In genomic region chr1:109483658-109484518, GRCh38 we compare ENCODE assay signal across 1 cellular context.
A peak's percentile ranks its signal among the peaks of the same experiment; 100 is the strongest.
TF ChIP-seq lines count a peak whose summit lies in the region.

A gene with protein sequence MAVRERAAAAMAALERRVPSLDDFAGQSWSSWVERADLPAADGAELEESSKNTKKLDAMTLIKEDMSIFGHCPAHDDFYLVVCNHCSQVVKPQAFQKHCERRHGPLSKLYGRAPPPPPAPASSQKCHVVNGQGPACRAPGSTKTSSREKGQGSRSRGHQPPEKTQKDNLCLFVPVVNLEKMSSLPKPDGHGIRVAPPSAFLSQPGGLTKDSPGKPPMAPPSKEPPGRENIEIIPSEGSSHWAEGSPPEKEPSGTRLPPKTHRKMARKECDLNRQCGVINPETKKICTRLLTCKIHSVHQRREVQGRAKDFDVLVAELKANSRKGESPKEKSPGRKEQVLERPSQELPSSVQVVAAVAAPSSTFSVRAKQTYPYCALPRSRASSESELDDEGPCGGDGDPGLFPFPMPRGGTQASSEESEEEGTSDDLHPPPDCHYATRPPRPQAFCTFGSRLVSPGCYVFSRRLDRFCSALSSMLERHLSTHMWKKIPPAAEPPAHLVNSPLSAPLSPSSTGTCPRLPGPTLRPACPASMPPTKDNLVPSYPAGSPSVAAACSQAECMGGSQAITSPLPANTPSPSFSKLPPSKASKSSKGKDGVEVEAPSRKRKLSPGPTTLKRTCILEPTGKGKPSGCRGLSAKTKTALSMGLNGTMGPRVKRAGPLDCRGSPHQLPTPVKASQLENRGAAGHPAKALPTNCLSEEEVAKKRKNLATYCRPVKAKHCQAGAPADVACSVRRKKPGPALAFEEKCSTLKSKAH (plus strand): TSS chr1:109483905. CDS start chr1:109483954, 49 bp downstream.

TF ChIP-seq in K562, 482 proteins besides CTCF, POLR2A, EP300 and RAD21 (continued from another document and continues in another):
- peak; percentile 30 to 57; a peak in 2 of 4 replicates for TF ChIP-seq FOXK2 (conservative IDR thresholded peaks at IDR 0.05 in 1 of 2, IDR thresholded peaks at IDR 0.05 in 1 of 2; ENCODE audit: low read depth in 2 of 2)
- peak; percentile 63 to 81 for TF ChIP-seq E2F6 (IDR thresholded peaks at IDR 0.05; ENCODE audit: borderline replicate concordance in 1 of 2, extremely low read depth in 1 of 2, insufficient read depth in 1 of 2, insufficient read length in 1 of 2, low read depth in 1 of 2, low read length in 1 of 2, poor library complexity in 1 of 2, severe bottlenecking in 1 of 2)
- TF ChIP-seq RB1 (IDR thresholded peaks at IDR 0.05; ENCODE audit: low read depth) = peak; percentile 89
- peak; percentile 84 for TF ChIP-seq FOXJ2 (tag; IDR thresholded peaks at IDR 0.05)
- TF ChIP-seq ZNF583 (CRISPR knock-in tag; IDR thresholded peaks at IDR 0.05) = 0 out of 2 replicates have a peak, but pooled peaks have one; percentile 34
- TF ChIP-seq NELFE (IDR thresholded peaks at IDR 0.05; ENCODE audit: insufficient read depth, insufficient read length) = no peak
- no peak for TF ChIP-seq ZNF124 (CRISPR knock-in tag; IDR thresholded peaks at IDR 0.05)
- TF ChIP-seq ZSCAN29 (IDR thresholded peaks at IDR 0.05) = no peak
- no peak for TF ChIP-seq ZC3H11A (IDR thresholded peaks at IDR 0.05; ENCODE audit: low read depth, low read length)
- TF ChIP-seq KDM2B (CRISPR knock-in tag; IDR thresholded peaks at IDR 0.05) = 0 out of 2 replicates have a peak, but pooled peaks have one; percentile 4
- TF ChIP-seq, protein P1, sequence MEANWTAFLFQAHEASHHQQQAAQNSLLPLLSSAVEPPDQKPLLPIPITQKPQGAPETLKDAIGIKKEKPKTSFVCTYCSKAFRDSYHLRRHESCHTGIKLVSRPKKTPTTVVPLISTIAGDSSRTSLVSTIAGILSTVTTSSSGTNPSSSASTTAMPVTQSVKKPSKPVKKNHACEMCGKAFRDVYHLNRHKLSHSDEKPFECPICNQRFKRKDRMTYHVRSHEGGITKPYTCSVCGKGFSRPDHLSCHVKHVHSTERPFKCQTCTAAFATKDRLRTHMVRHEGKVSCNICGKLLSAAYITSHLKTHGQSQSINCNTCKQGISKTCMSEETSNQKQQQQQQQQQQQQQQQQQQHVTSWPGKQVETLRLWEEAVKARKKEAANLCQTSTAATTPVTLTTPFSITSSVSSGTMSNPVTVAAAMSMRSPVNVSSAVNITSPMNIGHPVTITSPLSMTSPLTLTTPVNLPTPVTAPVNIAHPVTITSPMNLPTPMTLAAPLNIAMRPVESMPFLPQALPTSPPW (CRISPR knock-in tag; IDR thresholded peaks at IDR 0.05) = peak; percentile 99
- TF ChIP-seq, protein P2, sequence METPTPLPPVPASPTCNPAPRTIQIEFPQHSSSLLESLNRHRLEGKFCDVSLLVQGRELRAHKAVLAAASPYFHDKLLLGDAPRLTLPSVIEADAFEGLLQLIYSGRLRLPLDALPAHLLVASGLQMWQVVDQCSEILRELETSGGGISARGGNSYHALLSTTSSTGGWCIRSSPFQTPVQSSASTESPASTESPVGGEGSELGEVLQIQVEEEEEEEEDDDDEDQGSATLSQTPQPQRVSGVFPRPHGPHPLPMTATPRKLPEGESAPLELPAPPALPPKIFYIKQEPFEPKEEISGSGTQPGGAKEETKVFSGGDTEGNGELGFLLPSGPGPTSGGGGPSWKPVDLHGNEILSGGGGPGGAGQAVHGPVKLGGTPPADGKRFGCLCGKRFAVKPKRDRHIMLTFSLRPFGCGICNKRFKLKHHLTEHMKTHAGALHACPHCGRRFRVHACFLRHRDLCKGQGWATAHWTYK (CRISPR knock-in tag; IDR thresholded peaks at IDR 0.05) = peak; percentile 78
- TF ChIP-seq MEF2D (tag; conservative IDR thresholded peaks at IDR 0.05; ENCODE audit: low read depth) = peak; percentile 70; the same call in 1 of the 2 replicates
- TF ChIP-seq TCF7L2 (IDR thresholded peaks at IDR 0.05; ENCODE audit: low read depth, low read length) = no peak
- TF ChIP-seq, protein P3, sequence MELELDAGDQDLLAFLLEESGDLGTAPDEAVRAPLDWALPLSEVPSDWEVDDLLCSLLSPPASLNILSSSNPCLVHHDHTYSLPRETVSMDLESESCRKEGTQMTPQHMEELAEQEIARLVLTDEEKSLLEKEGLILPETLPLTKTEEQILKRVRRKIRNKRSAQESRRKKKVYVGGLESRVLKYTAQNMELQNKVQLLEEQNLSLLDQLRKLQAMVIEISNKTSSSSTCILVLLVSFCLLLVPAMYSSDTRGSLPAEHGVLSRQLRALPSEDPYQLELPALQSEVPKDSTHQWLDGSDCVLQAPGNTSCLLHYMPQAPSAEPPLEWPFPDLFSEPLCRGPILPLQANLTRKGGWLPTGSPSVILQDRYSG (tag; conservative IDR thresholded peaks at IDR 0.05; ENCODE audit: low read depth) = no peak
- TF ChIP-seq U2AF1 (optimal IDR thresholded peaks at IDR 0.05; ENCODE audit: low read depth, low read length) = peak; percentile 93
- no peak for TF ChIP-seq NFE2L1 (tag; IDR thresholded peaks at IDR 0.05; ENCODE audit: borderline replicate concordance, low read depth)
- TF ChIP-seq L3MBTL2 (IDR thresholded peaks at IDR 0.05) = peak; percentile 75
- no peak for TF ChIP-seq DDX20 (tag; IDR thresholded peaks at IDR 0.05; ENCODE audit: low read depth)
- no peak for TF ChIP-seq ZNF699 (CRISPR knock-in tag; IDR thresholded peaks at IDR 0.05; ENCODE audit: insufficient replicate concordance)
- no peak for TF ChIP-seq RNF219 (CRISPR knock-in tag; IDR thresholded peaks at IDR 0.05)
- TF ChIP-seq, protein P4, sequence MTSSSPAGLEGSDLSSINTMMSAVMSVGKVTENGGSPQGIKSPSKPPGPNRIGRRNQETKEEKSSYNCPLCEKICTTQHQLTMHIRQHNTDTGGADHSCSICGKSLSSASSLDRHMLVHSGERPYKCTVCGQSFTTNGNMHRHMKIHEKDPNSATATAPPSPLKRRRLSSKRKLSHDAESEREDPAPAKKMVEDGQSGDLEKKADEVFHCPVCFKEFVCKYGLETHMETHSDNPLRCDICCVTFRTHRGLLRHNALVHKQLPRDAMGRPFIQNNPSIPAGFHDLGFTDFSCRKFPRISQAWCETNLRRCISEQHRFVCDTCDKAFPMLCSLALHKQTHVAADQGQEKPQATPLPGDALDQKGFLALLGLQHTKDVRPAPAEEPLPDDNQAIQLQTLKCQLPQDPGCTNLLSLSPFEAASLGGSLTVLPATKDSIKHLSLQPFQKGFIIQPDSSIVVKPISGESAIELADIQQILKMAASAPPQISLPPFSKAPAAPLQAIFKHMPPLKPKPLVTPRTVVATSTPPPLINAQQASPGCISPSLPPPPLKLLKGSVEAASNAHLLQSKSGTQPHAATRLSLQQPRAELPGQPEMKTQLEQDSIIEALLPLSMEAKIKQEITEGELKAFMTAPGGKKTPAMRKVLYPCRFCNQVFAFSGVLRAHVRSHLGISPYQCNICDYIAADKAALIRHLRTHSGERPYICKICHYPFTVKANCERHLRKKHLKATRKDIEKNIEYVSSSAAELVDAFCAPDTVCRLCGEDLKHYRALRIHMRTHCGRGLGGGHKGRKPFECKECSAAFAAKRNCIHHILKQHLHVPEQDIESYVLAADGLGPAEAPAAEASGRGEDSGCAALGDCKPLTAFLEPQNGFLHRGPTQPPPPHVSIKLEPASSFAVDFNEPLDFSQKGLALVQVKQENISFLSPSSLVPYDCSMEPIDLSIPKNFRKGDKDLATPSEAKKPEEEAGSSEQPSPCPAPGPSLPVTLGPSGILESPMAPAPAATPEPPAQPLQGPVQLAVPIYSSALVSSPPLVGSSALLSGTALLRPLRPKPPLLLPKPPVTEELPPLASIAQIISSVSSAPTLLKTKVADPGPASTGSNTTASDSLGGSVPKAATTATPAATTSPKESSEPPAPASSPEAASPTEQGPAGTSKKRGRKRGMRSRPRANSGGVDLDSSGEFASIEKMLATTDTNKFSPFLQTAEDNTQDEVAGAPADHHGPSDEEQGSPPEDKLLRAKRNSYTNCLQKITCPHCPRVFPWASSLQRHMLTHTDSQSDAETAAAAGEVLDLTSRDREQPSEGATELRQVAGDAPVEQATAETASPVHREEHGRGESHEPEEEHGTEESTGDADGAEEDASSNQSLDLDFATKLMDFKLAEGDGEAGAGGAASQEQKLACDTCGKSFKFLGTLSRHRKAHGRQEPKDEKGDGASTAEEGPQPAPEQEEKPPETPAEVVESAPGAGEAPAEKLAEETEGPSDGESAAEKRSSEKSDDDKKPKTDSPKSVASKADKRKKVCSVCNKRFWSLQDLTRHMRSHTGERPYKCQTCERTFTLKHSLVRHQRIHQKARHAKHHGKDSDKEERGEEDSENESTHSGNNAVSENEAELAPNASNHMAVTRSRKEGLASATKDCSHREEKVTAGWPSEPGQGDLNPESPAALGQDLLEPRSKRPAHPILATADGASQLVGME (CRISPR knock-in tag; IDR thresholded peaks at IDR 0.05) = no peak
- no peak for TF ChIP-seq MYNN (IDR thresholded peaks at IDR 0.05)
- no peak for TF ChIP-seq MYNN (CRISPR knock-in tag; IDR thresholded peaks at IDR 0.05)
- TF ChIP-seq POLR2B (IDR thresholded peaks at IDR 0.05; ENCODE audit: low read depth, partially characterized antibody) = peak; percentile 78
- no peak for TF ChIP-seq CBFA2T2 (conservative IDR thresholded peaks at IDR 0.05)
- no peak for TF ChIP-seq RFX5 (IDR thresholded peaks at IDR 0.05; ENCODE audit: low read depth, low read length)
- no peak for TF ChIP-seq ZNF280B (CRISPR knock-in tag; IDR thresholded peaks at IDR 0.05)
- TF ChIP-seq CREBBP (IDR thresholded peaks at IDR 0.05; ENCODE audit: low read depth, low read length) = no peak
- TF ChIP-seq, protein P5, sequence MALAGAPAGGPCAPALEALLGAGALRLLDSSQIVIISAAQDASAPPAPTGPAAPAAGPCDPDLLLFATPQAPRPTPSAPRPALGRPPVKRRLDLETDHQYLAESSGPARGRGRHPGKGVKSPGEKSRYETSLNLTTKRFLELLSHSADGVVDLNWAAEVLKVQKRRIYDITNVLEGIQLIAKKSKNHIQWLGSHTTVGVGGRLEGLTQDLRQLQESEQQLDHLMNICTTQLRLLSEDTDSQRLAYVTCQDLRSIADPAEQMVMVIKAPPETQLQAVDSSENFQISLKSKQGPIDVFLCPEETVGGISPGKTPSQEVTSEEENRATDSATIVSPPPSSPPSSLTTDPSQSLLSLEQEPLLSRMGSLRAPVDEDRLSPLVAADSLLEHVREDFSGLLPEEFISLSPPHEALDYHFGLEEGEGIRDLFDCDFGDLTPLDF (CRISPR knock-in tag; IDR thresholded peaks at IDR 0.05) = peak; percentile 83
- TF ChIP-seq, protein P6, sequence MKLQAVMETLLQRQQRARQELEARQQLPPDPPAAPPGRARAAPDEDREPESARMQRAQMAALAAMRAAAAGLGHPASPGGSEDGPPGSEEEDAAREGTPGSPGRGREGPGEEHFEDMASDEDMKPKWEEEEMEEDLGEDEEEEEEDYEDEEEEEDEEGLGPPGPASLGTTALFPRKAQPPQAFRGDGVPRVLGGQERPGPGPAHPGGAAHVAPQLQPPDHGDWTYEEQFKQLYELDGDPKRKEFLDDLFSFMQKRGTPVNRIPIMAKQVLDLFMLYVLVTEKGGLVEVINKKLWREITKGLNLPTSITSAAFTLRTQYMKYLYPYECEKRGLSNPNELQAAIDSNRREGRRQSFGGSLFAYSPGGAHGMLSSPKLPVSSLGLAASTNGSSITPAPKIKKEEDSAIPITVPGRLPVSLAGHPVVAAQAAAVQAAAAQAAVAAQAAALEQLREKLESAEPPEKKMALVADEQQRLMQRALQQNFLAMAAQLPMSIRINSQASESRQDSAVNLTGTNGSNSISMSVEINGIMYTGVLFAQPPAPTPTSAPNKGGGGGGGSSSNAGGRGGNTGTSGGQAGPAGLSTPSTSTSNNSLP (IDR thresholded peaks at IDR 0.05; ENCODE audit: borderline replicate concordance, low read depth, low read length) = no peak
- TF ChIP-seq ZEB2 (IDR thresholded peaks at IDR 0.05) = peak; percentile 64; the same call in 1 of the 2 replicates
- no peak for TF ChIP-seq SRSF3 (IDR thresholded peaks at IDR 0.05; ENCODE audit: insufficient read depth, low read length)
- no peak; the same call in 1 of the 2 replicates for TF ChIP-seq ILF3 (IDR thresholded peaks at IDR 0.05; ENCODE audit: borderline replicate concordance)
- no peak for TF ChIP-seq GTF2F1 (IDR thresholded peaks at IDR 0.05; ENCODE audit: low read depth, low read length)
- TF ChIP-seq JUND (IDR thresholded peaks at IDR 0.05; ENCODE audit: borderline replicate concordance, low read depth, low read length) = peak; percentile 66
- peak; percentile 62; the same call in 1 of the 3 replicates for TF ChIP-seq JUND (tag; IDR thresholded peaks at IDR 0.05; ENCODE audit: borderline replicate concordance, low read depth, low read length)
- no peak for TF ChIP-seq TARDBP (IDR thresholded peaks at IDR 0.05)
- peak; percentile 68 for TF ChIP-seq ZFX (CRISPR knock-in tag; IDR thresholded peaks at IDR 0.05)
- TF ChIP-seq TAF1 (IDR thresholded peaks at IDR 0.05; ENCODE audit: control insufficient read depth, extremely low read depth, insufficient read depth, low read length, severe bottlenecking) = peak; percentile 99
- no peak for TF ChIP-seq TSC22D4 (tag; IDR thresholded peaks at IDR 0.05)
- no peak for TF ChIP-seq PPARD (CRISPR knock-in tag; IDR thresholded peaks at IDR 0.05)
- TF ChIP-seq NBN (IDR thresholded peaks at IDR 0.05; ENCODE audit: low read depth) = peak; percentile 96
- no peak for TF ChIP-seq HDGF (IDR thresholded peaks at IDR 0.05)
